Comparison of ENCODE assay signal across 9 cellular contexts in genomic region chr3:180538493-180538892, GRCh38.
"Had no signal": no experiment of that assay in that cellular context is flagged by ENCODE, and none has a peak within 500 bp of the region (broad histone marks: within the 10 kb centered on the region; RNA-seq: fewer than 3 reads in every experiment).

No MANE protein-coding gene starts in this region.

- H3K27ac ChIP-seq: KMS-11 had no signal

- H3K9ac ChIP-seq: KMS-11 had no signal

- H2AFZ ChIP-seq: GM23338 had no signal

- H3K4me1 ChIP-seq: HAP-1 had no signal

- H3K36me3 ChIP-seq: HAP-1 had no signal

- H3K9me3 ChIP-seq: HAP-1 had no signal

- ATAC-seq: GM23338, HCT116 had no signal

- H3K4me3 ChIP-seq: GM23338, HAP-1 had no signal

- DNase-seq: H7, HFFc6, Karpas-422, KBM-7 had no signal

- FAIRE-seq: HTR-8/SVneo had no signal

- H3K4me2 ChIP-seq: GM23338, KMS-11 had no signal
